In the genomic region with DNA sequence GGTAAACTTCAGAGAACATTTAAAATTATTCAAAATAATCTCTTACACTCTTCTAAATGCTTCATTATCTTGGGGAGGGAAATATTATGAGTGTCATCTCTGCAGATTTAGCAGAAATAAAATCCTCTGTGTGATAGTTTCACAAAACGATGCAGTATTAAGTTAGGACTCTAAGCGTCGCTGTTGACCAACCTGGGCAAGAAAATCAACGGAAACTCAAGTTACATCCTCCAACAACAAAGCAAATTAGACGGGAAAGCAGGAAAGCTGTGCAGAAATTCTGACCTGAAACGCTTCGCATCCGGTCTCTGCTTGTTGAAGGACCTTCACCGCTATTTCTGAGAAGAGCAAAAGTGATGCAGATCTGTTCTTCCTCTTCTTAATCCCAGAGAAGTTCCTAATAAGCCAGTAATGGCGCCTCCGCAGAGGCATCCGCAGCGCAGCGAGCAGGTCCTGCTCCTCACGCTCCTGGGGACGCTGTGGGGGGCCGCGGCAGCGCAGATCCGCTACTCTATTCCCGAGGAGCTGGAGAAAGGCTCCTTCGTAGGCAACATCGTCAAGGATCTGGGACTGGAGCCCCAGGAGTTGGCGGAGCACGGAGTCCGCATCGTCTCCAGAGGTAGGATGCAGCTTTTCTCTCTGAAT, we compare ENCODE assay signal across 8 cellular contexts. TPM values are rescaled to one million over a fixed set of nuclear protein-coding genes. Genes with fewer than 3 reads are reported as not detected.
DNase-seq lines count a peak whose midpoint lies in the region; ATAC-seq and TF ChIP-seq lines count a peak whose summit lies in the region.

PCDHGA6 (plus strand) TSS at position 219 of the 645 bp plus-strand sequence; CDS start at position 412, 193 bp downstream.

- H3K27ac Mint-ChIP-seq in activated T-helper 2 cell treated with anti-CD3 and anti-CD28 coated beads, Interferon-gamma antibody, Interleukin-2, Interleukin-4, amounts not matched to agents 10 μg/mL and 5 μg/mL and 100 μg/mL, durations not matched to agents 14 hours and 24 hours and 36 hours = no peak within 1 kb of the TSS

- intact Hi-C loops in left ventricle myocardium superior (cut with micrococcal nuclease) = no loop called here
- intact Hi-C loops in activated T-helper 2 cell treated with anti-CD3 and anti-CD28 coated beads, Interferon-gamma antibody, Interleukin-2, Interleukin-4, amounts not matched to agents 10 μg/mL and 5 μg/mL and 100 μg/mL, durations not matched to agents 14 hours and 24 hours and 36 hours (cut with micrococcal nuclease) = no loop called here

- peaks cover 44% of the 10 kb centered on the region for H3K9me3 Mint-ChIP-seq in activated T-helper 2 cell treated with anti-CD3 and anti-CD28 coated beads, Interferon-gamma antibody, Interleukin-2, Interleukin-4, amounts not matched to agents 10 μg/mL and 5 μg/mL and 100 μg/mL, durations not matched to agents 14 hours and 24 hours and 36 hours

- peaks cover 1% of the 10 kb centered on the region for H3K4me1 Mint-ChIP-seq in activated T-helper 2 cell treated with anti-CD3 and anti-CD28 coated beads, Interferon-gamma antibody, Interleukin-2, Interleukin-4, amounts not matched to agents 10 μg/mL and 5 μg/mL and 100 μg/mL, durations not matched to agents 14 hours and 24 hours and 36 hours (ENCODE audit: low read depth)

- DNase-seq in cardiac muscle cell (ENCODE audit: low read depth in 1 of 2, low spot score in 1 of 2) = peak in 1 of 2 donors; percentile 31
- no peak for DNase-seq in left ventricle myocardium superior
- no peak for DNase-seq in activated T-helper 2 cell treated with anti-CD3 and anti-CD28 coated beads, Interferon-gamma antibody, Interleukin-2, Interleukin-4, amounts not matched to agents 10 μg/mL and 5 μg/mL and 100 μg/mL, durations not matched to agents 14 hours and 24 hours and 36 hours (ENCODE audit: low spot score)
- peak; percentile 39 for DNase-seq in kidney tubule cell (ENCODE audit: low spot score)
- DNase-seq in NCI-H226 = no peak
- no peak for DNase-seq in glomerular visceral epithelial cell (ENCODE audit: extremely low spot score)
- no peak for DNase-seq in NCI-H345 (lab: John Stamatoyannopoulos, UW)
- no peak for DNase-seq in WERI-Rb-1

- H3K9me3 ChIP-seq in cardiac muscle cell (ENCODE audit: low read depth) (no peaks in the 10 kb centered on the region), WERI-Rb-1 (ENCODE audit: severe bottlenecking) (peaks cover 30% of the 10 kb centered on the region)

- H3K4me3 ChIP-seq in cardiac muscle cell (no peak within 1 kb of the TSS), WERI-Rb-1 (ENCODE audit: low read depth, low read length) (no peak within 1 kb of the TSS)

- peaks cover 5% of the 10 kb centered on the region for H3K36me3 Mint-ChIP-seq in activated T-helper 2 cell treated with anti-CD3 and anti-CD28 coated beads, Interferon-gamma antibody, Interleukin-2, Interleukin-4, amounts not matched to agents 10 μg/mL and 5 μg/mL and 100 μg/mL, durations not matched to agents 14 hours and 24 hours and 36 hours (ENCODE audit: low read depth)

- H3K4me3 Mint-ChIP-seq in activated T-helper 2 cell treated with anti-CD3 and anti-CD28 coated beads, Interferon-gamma antibody, Interleukin-2, Interleukin-4, amounts not matched to agents 10 μg/mL and 5 μg/mL and 100 μg/mL, durations not matched to agents 14 hours and 24 hours and 36 hours (ENCODE audit: low read depth) = peak within 1 kb of the TSS; percentile 13

- H3K27ac ChIP-seq in cardiac muscle cell = no peak within 1 kb of the TSS
- no peak within 1 kb of the TSS for H3K27ac ChIP-seq in WERI-Rb-1

- no peak for ATAC-seq in left ventricle myocardium superior

- H3K4me1 ChIP-seq in cardiac muscle cell (ENCODE audit: low read depth) = no peaks in the 10 kb centered on the region

- TF ChIP-seq CTCF in cardiac muscle cell (IDR thresholded peaks at IDR 0.05; ENCODE audit: low read depth, low read length) (peak; percentile 43), WERI-Rb-1 (IDR thresholded peaks at IDR 0.05; ENCODE audit: low read depth, low read length) (no peak)

- H3K36me3 ChIP-seq in cardiac muscle cell (no peaks in the 10 kb centered on the region), WERI-Rb-1 (no peaks in the 10 kb centered on the region)

- H3K27me3 ChIP-seq in cardiac muscle cell = no peaks in the 10 kb centered on the region
- H3K27me3 ChIP-seq in WERI-Rb-1 (ENCODE audit: insufficient read depth, low read depth, severe bottlenecking) = no peaks in the 10 kb centered on the region

- peaks cover 15% of the 10 kb centered on the region for H3K27me3 Mint-ChIP-seq in activated T-helper 2 cell treated with anti-CD3 and anti-CD28 coated beads, Interferon-gamma antibody, Interleukin-2, Interleukin-4, amounts not matched to agents 10 μg/mL and 5 μg/mL and 100 μg/mL, durations not matched to agents 14 hours and 24 hours and 36 hours (ENCODE audit: low read depth)

RNA-seq across cellular contexts. Expression of gene PCDHGA6, which starts in this region (rescaled TPM):
- total RNA-seq in cardiac muscle cell (0.66 and 0.88 TPM in 2 replicates), left ventricle myocardium superior (5.7 TPM)
- not detected in 2 replicates for polyA plus RNA-seq in cardiac muscle cell
- total RNA-seq in activated T-helper 2 cell treated with anti-CD3 and anti-CD28 coated beads, Interferon-gamma antibody, Interleukin-2, Interleukin-4, amounts not matched to agents 10 μg/mL and 5 μg/mL and 100 μg/mL, durations not matched to agents 14 hours and 24 hours and 36 hours = 0.48 and 0.55 TPM in 2 replicates
